ENCODE assay signal across 8 cellular contexts in the genomic region with DNA sequence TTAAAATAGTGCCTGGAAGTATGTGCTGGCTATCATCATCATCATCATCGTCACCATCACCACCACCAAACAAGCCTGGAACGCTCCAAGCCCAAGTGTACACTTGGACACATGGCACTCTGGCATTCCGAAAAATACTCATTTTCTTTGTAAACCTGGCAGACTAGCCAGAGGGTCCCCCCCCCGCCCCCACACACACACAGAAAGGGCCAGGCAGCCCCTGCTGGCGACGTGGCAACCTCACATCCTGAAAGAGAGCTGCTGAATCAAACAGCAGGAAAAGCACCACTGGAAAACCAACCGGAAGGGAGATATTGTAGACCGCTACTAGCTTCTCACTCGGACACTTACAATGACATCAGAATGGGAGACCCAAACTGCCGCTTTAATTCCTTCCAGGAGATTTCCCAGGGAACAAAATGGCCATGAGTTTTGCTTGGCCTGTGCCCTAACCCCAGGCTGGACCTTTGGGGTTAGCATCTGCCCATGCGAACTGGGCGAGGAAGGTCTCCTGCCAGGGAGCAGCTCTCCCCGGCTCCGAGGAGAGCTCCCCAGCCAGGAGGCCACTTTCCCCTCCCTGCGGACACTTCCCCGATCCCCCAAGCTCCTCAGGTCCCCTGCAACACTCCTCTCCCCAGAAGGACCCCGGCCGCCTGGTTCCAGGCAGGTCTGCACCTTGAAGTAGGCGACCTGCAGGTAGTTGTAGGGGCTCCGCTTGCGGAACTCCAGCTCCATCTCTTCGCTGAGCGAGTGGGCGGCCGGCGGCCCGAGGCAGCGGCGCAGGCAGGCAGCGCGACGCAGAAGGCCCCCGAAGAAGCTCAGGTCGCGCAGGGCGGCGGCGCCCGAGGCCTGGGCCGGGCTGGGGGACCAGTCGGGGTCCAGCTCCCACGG. TPM values are rescaled to one million over a fixed set of nuclear protein-coding genes. Genes with fewer than 3 reads are reported as not detected.
DNase-seq lines count a peak whose midpoint lies in the region; ATAC-seq and TF ChIP-seq lines count a peak whose summit lies in the region.

No MANE protein-coding gene starts in this region.

- no peaks in the 10 kb centered on the region for H3K9me2 ChIP-seq in neural cell (ENCODE audit: insufficient read depth, low read length)

- peak; percentile 66 for TF ChIP-seq RAD21 in neural cell (conservative IDR thresholded peaks at IDR 0.05)

- peaks cover 25% of the 10 kb centered on the region for H3K4me1 Mint-ChIP-seq in activated CD8-positive, alpha-beta T cell treated with anti-CD3 and anti-CD28 coated beads for 36 hours (ENCODE audit: low read depth)

- no peaks in the 10 kb centered on the region for H3K9me3 Mint-ChIP-seq in activated CD8-positive, alpha-beta T cell treated with anti-CD3 and anti-CD28 coated beads for 36 hours

- H3K4me3 Mint-ChIP-seq in activated CD8-positive, alpha-beta T cell treated with anti-CD3 and anti-CD28 coated beads for 36 hours, result no peak overlapping the region

- peak; percentile 5 for ATAC-seq in GM18873 (IDR thresholded peaks at IDR 0.05; ENCODE audit: low FRiP score, unreplicated experiment)
- peak; percentile 24 for ATAC-seq in HG03159 (IDR thresholded peaks at IDR 0.05; ENCODE audit: unreplicated experiment)
- ATAC-seq in activated CD8-positive, alpha-beta T cell treated with anti-CD3 and anti-CD28 coated beads for 36 hours, result peak; percentile 17

- intact Hi-C loops in activated CD8-positive, alpha-beta T cell treated with anti-CD3 and anti-CD28 coated beads for 36 hours (cut with micrococcal nuclease), result no loop called here

- TF ChIP-seq EP300 in neural cell (conservative IDR thresholded peaks at IDR 0.05; ENCODE audit: poor library complexity, severe bottlenecking), result no peak

- no peaks in the 10 kb centered on the region for H3F3A ChIP-seq in neural cell (ENCODE audit: insufficient read depth, low read length, poor library complexity, severe bottlenecking)

- TF ChIP-seq CTCF in activated CD8-positive, alpha-beta T cell treated with anti-CD3 and anti-CD28 coated beads for 36 hours (IDR thresholded peaks at IDR 0.05), result peak; percentile 56
- TF ChIP-seq CTCF in fibroblast of mammary gland (conservative IDR thresholded peaks at IDR 0.05; ENCODE audit: control insufficient read depth, insufficient read depth, low read depth, low read length) (peak; percentile 56), neural cell (IDR thresholded peaks at IDR 0.05; ENCODE audit: poor library complexity, severe bottlenecking) (peak; percentile 79)

- H3K36me3 Mint-ChIP-seq in activated CD8-positive, alpha-beta T cell treated with anti-CD3 and anti-CD28 coated beads for 36 hours (ENCODE audit: low read depth), result peaks cover 17% of the 10 kb centered on the region

- peak overlapping the region; percentile 72 to 91 (median 85) for H3K27ac ChIP-seq in BLaER1 treated with 17β-estradiol and CSF1 and Interleukin-3, amounts not matched to agents 10 nM and 100 nM
- H3K27ac ChIP-seq in neural cell (ENCODE audit: low read length) (peak overlapping the region; percentile 94), thymus (ENCODE audit: low read depth) (peak overlapping the region; percentile 64)

- H2AFZ ChIP-seq in neural cell (ENCODE audit: low read depth, low read length), result peak overlapping the region; percentile 25

- CTCF ChIA-PET in activated CD8-positive, alpha-beta T cell treated with anti-CD3 and anti-CD28 coated beads for 36 hours (lab: Charles Lee), result interaction anchor here (0.6 to 4.6 kb wide), 19 partner anchors 9 to 481 kb away, joined by 3 to 41 read pairs (median 4); a partner anchor contains a TSS

- peaks cover 7 to 51% (median 31%) of the 10 kb centered on the region in 11 experiments; a peak in 19 of 22 replicates for H4K20me1 ChIP-seq in BLaER1 treated with 17β-estradiol and CSF1 and Interleukin-3, amounts not matched to agents 10 nM and 100 nM
- no peaks in the 10 kb centered on the region for H4K20me1 ChIP-seq in neural cell (ENCODE audit: insufficient read depth)

- peaks cover 14 to 51% (median 37%) of the 10 kb centered on the region in 11 experiments; a peak in 21 of 22 replicates for H3K36me3 ChIP-seq in BLaER1 treated with 17β-estradiol and CSF1 and Interleukin-3, amounts not matched to agents 10 nM and 100 nM
- H3K36me3 ChIP-seq in neural cell (ENCODE audit: insufficient read depth, low read length) (no peaks in the 10 kb centered on the region), thymus (ENCODE audit: control insufficient read depth, insufficient read depth) (peaks cover 4% of the 10 kb centered on the region)

- H3K27me3 Mint-ChIP-seq in activated CD8-positive, alpha-beta T cell treated with anti-CD3 and anti-CD28 coated beads for 36 hours, result no peaks in the 10 kb centered on the region

- under 1% methylated on average over 42 of the region's 42 CpGs for WGBS in thymus

- H3K27me3 ChIP-seq in BLaER1 treated with 17β-estradiol and CSF1 and Interleukin-3, amounts not matched to agents 10 nM and 100 nM, result no peaks in the 10 kb centered on the region
- H3K27me3 ChIP-seq in neural cell (ENCODE audit: insufficient read depth, low read depth, low read length) (no peaks in the 10 kb centered on the region), thymus (ENCODE audit: control insufficient read depth, insufficient read depth) (no peaks in the 10 kb centered on the region)

- peak overlapping the region; percentile 87 to 99 (median 96) for H3K4me3 ChIP-seq in BLaER1 treated with 17β-estradiol and CSF1 and Interleukin-3, amounts not matched to agents 10 nM and 100 nM
- H3K4me3 ChIP-seq in fibroblast of mammary gland (ENCODE audit: control insufficient read depth, low read depth, low read length) (peak overlapping the region; percentile 97), neural cell (ENCODE audit: low read length) (peak overlapping the region; percentile 98), thymus (ENCODE audit: low read length) (peak overlapping the region; percentile 77)

- H3K9ac ChIP-seq in BLaER1 treated with 17β-estradiol and CSF1 and Interleukin-3, amounts not matched to agents 10 nM and 100 nM, result peak overlapping the region; percentile 90 to 96 (median 93)
- H3K9ac ChIP-seq in neural cell (ENCODE audit: low read length), result peak overlapping the region; percentile 92

- H3K79me2 ChIP-seq in neural cell (replicated peaks; ENCODE audit: insufficient read depth, low read length), result peaks cover 68% of the 10 kb centered on the region

- H3K9me3 ChIP-seq in BLaER1 treated with 17β-estradiol and CSF1 and Interleukin-3, amounts not matched to agents 10 nM and 100 nM (replicated peaks in 1 of 11), result no peaks in the 10 kb centered on the region
- H3K9me3 ChIP-seq in neural cell (ENCODE audit: low read length) (no peaks in the 10 kb centered on the region), thymus (ENCODE audit: control insufficient read depth) (peaks cover 1% of the 10 kb centered on the region)

- POLR2A ChIA-PET in activated CD8-positive, alpha-beta T cell treated with anti-CD3 and anti-CD28 coated beads for 36 hours (lab: Charles Lee), result interaction anchor here (0.7 to 2.3 kb wide), 18 partner anchors 18 to 406 kb away, joined by 3 to 21 read pairs (median 5); a partner anchor contains a TSS

- H3K4me1 ChIP-seq in BLaER1 treated with 17β-estradiol and CSF1 and Interleukin-3, amounts not matched to agents 10 nM and 100 nM, result peaks cover 47 to 54% (median 52%) of the 10 kb centered on the region in 10 experiments
- H3K4me1 ChIP-seq in thymus (ENCODE audit: control insufficient read depth, insufficient read depth, low read length), result peaks cover 18% of the 10 kb centered on the region

- H3K27ac Mint-ChIP-seq in activated CD8-positive, alpha-beta T cell treated with anti-CD3 and anti-CD28 coated beads for 36 hours, result no peak overlapping the region

- DNase-seq in NCI-H460 (ENCODE audit: extremely low read depth, low read depth) (peak; percentile 29), fibroblast of mammary gland (ENCODE audit: low read depth) (peak; percentile 83)
- peak; percentile 70 for DNase-seq in activated CD8-positive, alpha-beta T cell treated with anti-CD3 and anti-CD28 coated beads for 36 hours

- H3K4me2 ChIP-seq in BLaER1 treated with 17β-estradiol and CSF1 and Interleukin-3, amounts not matched to agents 10 nM and 100 nM, result peak overlapping the region; percentile 85 to 95 (median 93)
- peak overlapping the region; percentile 53 for H3K4me2 ChIP-seq in neural cell (ENCODE audit: low read length)

TF ChIP-seq in neural cell, 6 proteins besides CTCF, POLR2A, EP300 and RAD21 (continues in another document):
- TF ChIP-seq TAF1 (IDR thresholded peaks at IDR 0.05; ENCODE audit: low read depth) (peak; percentile 9), MXI1 (conservative IDR thresholded peaks at IDR 0.05; ENCODE audit: poor library complexity, severe bottlenecking) (peak; percentile 68)

RNA-seq across cellular contexts. Expression of a gene that starts 0.8 kb away (rescaled TPM):
- total RNA-seq in NCI-H460 (2014; rRNA removed; shearing (Covaris generic)), result 44.9 and 51.0 TPM in 2 replicates
- 131 and 137 TPM in 2 replicates for polyA plus RNA-seq in NCI-H460 (2014; cell fraction: nucleus; rRNA removed)
- 10 to 100 TPM; 34.7 to 34.8 TPM for total RNA-seq in activated CD8-positive, alpha-beta T cell treated with anti-CD3 and anti-CD28 coated beads for 36 hours
- polyA plus RNA-seq in neural cell (32.4 and 47.6 TPM in 2 replicates), thymus (68.1 TPM)
- polyA minus RNA-seq in neural cell, result 23.5 and 25.6 TPM in 2 replicates

RNA-seq across cellular contexts. Expression of a gene that starts 1.0 kb away (rescaled TPM):
- total RNA-seq in NCI-H460 (2014; rRNA removed; shearing (Covaris generic)), result 1.2 and 4.1 TPM in 2 replicates
- 1.4 and 2.9 TPM in 2 replicates for polyA plus RNA-seq in NCI-H460 (2014; cell fraction: nucleus; rRNA removed)
- total RNA-seq in activated CD8-positive, alpha-beta T cell treated with anti-CD3 and anti-CD28 coated beads for 36 hours, result 1 to 10 TPM; 4.7 to 5.2 TPM
- 10.2 and 26.7 TPM in 2 replicates for polyA plus RNA-seq in neural cell
- 17.4 and 23.6 TPM in 2 replicates for polyA minus RNA-seq in neural cell
- polyA plus RNA-seq in thymus, result 4.0 TPM

RNA-seq across cellular contexts. Expression of a gene that starts 18.7 kb away (rescaled TPM):
- total RNA-seq in NCI-H460 (2014; rRNA removed; shearing (Covaris generic)), result 0.12 and 0.20 TPM in 2 replicates
- polyA plus RNA-seq in NCI-H460 (2014; cell fraction: nucleus; rRNA removed), result 0.21 and 0.89 TPM in 2 replicates
- under 1 TPM; 0.22 to 0.32 TPM for total RNA-seq in activated CD8-positive, alpha-beta T cell treated with anti-CD3 and anti-CD28 coated beads for 36 hours
- polyA plus RNA-seq in neural cell (1.1 and 1.9 TPM in 2 replicates), thymus (0.32 TPM)
- 1.6 and 1.7 TPM in 2 replicates for polyA minus RNA-seq in neural cell

RNA-seq across cellular contexts. Expression of a gene that starts 26.0 kb away (rescaled TPM):
- total RNA-seq in NCI-H460 (2014; rRNA removed; shearing (Covaris generic)), result not detected in 2 replicates
- polyA plus RNA-seq in NCI-H460 (2014; cell fraction: nucleus; rRNA removed), result not detected in 2 replicates
- total RNA-seq in activated CD8-positive, alpha-beta T cell treated with anti-CD3 and anti-CD28 coated beads for 36 hours, result not detected
- polyA plus RNA-seq in neural cell, result not detected in 2 replicates
- polyA minus RNA-seq in neural cell, result not detected in 2 replicates
- 0.62 TPM for polyA plus RNA-seq in thymus

RNA-seq across cellular contexts. Expression of a gene that starts 50.8 kb away (rescaled TPM):
- total RNA-seq in NCI-H460 (2014; rRNA removed; shearing (Covaris generic)), result 6.4 and 7.7 TPM in 2 replicates
- polyA plus RNA-seq in NCI-H460 (2014; cell fraction: nucleus; rRNA removed), result 10.3 and 12.0 TPM in 2 replicates
- 1 to 10 TPM; 3.9 to 4.4 TPM for total RNA-seq in activated CD8-positive, alpha-beta T cell treated with anti-CD3 and anti-CD28 coated beads for 36 hours
- 10.2 and 10.6 TPM in 2 replicates for polyA plus RNA-seq in neural cell
- polyA minus RNA-seq in neural cell, result 10.7 and 12.4 TPM in 2 replicates
- polyA plus RNA-seq in thymus, result 5.0 TPM

Comparison
In these comparisons a context has a peak if more than half of its experiments do, and no peak if none do; other contexts are left out.
1. Peak in every context shown above with its lines: DNase-seq, ATAC-seq, H3K4me3 ChIP-seq and H3K27ac ChIP-seq.
2. DNase-seq: peak in every context shown above with its lines; median percentile 83 in fibroblast of mammary gland; 70 in activated CD8-positive, alpha-beta T cell treated with anti-CD3 and anti-CD28 coated beads for 36 hours; 29 in NCI-H460.